Comparison of ENCODE assay signal across 2 cellular contexts in the genomic region with DNA sequence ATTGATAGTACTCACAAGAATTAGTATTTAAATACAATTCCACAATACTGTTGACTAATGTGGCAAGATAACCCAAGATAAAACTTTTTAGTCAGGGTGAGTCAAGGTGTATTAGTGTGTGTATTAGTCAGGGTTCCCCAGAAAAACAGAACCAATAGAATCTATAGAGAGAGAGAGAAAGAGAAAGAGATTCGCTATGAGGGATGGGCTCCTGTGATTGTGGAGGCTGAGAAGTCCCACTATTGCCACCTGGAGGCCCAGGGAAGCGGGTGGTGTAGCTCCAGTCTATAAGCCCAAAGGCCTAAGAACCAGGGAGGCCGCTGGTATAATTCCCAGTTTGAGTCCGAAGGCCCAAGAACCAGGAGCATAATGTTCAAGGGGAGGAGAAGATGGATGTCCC.
TF ChIP-seq lines count a peak whose summit lies in the region.

No MANE protein-coding gene starts in this region.

TF ChIP-seq in IMR-90, 13 proteins besides CTCF, POLR2A, EP300 and RAD21:
- TF ChIP-seq RFX5 (IDR thresholded peaks at IDR 0.05; ENCODE audit: low read depth, low read length) (no peak), SMC3 (IDR thresholded peaks at IDR 0.05; ENCODE audit: low read depth, low read length) (0 out of 2 replicates have a peak, but pooled peaks have one; percentile 13)

TF ChIP-seq in K562, 482 proteins besides CTCF, POLR2A, EP300 and RAD21:
- TF ChIP-seq SNIP1 (IDR thresholded peaks at IDR 0.05; ENCODE audit: low read depth) (no peak), ZNF507 (tag; conservative IDR thresholded peaks at IDR 0.05) (no peak), MTA1 (IDR thresholded peaks at IDR 0.05; ENCODE audit: borderline replicate concordance) (no peak)
